ENCODE assay signal across 9 cellular contexts in genomic region chr4:19224820-19225219, GRCh38.
DNase-seq lines count a peak whose midpoint lies in the region; ATAC-seq and TF ChIP-seq lines count a peak whose summit lies in the region.
"Had no signal": no experiment of that assay in that cellular context is flagged by ENCODE, and none has a peak within 500 bp of the region (broad histone marks: within the 10 kb centered on the region; RNA-seq: fewer than 3 reads in every experiment).

No MANE protein-coding gene starts in this region.

- H3K4me3 Mint-ChIP-seq in activated naive CD4-positive, alpha-beta T cell treated with anti-CD3 and anti-CD28 coated beads for 36 hours: no peak overlapping the region

- H3K9me3 Mint-ChIP-seq in activated naive CD4-positive, alpha-beta T cell treated with anti-CD3 and anti-CD28 coated beads for 36 hours: no peaks in the 10 kb centered on the region

- DNase-seq in AG08395 (ENCODE audit: low spot score) (peak; percentile 13), HEK293T (ENCODE audit: extremely low spot score) (no peak), Peyer's patch (no peak), foreskin keratinocyte (peak in 1 of 2 donors; percentile 16), colonic mucosa (no peak), testis (no peak)
- no peak for DNase-seq in activated naive CD4-positive, alpha-beta T cell treated with anti-CD3 and anti-CD28 coated beads for 36 hours

- no peak overlapping the region for H3K9ac ChIP-seq in colonic mucosa (ENCODE audit: low read depth in 2 of 2, low read length in 2 of 2)

- H3K27ac Mint-ChIP-seq in activated naive CD4-positive, alpha-beta T cell treated with anti-CD3 and anti-CD28 coated beads for 36 hours: no peak overlapping the region

- CTCF ChIA-PET in HEK293T (lab: Yijun Ruan, JAX): interaction anchor here (0.7 kb wide), 1 partner anchor 349 kb away, joined by 3 read pairs; no protein-coding TSS in a partner anchor
- CTCF ChIA-PET in activated naive CD4-positive, alpha-beta T cell treated with anti-CD3 and anti-CD28 coated beads for 36 hours (lab: Charles Lee): interaction anchor here (0.7 kb wide), 1 partner anchor 279 kb away, joined by 3 read pairs; no protein-coding TSS in a partner anchor

- TF ChIP-seq POLR2A in Peyer's patch (IDR thresholded peaks at IDR 0.05) (no peak), testis (IDR thresholded peaks at IDR 0.05) (no peak)

- no peaks in the 10 kb centered on the region for H3K36me3 Mint-ChIP-seq in activated naive CD4-positive, alpha-beta T cell treated with anti-CD3 and anti-CD28 coated beads for 36 hours (ENCODE audit: low read depth)

- POLR2A ChIA-PET in HEK293T (lab: Yijun Ruan, JAX): no interaction called here

- TF ChIP-seq CTCF in Peyer's patch (IDR thresholded peaks at IDR 0.05) (peak in 4 of 6 experiments; percentile 6 to 36 (median 20)), foreskin keratinocyte (conservative IDR thresholded peaks at IDR 0.05) (peak; percentile 62), colonic mucosa (IDR thresholded peaks at IDR 0.05) (no peak), testis (IDR thresholded peaks at IDR 0.05) (peak in 1 of 3 experiments; percentile 40)

- peak; percentile 42 for ATAC-seq in foreskin keratinocyte
- no peak for ATAC-seq in GM18520 (IDR thresholded peaks at IDR 0.05; ENCODE audit: unreplicated experiment)

- H3K27me3 ChIP-seq in Peyer's patch (no peaks in the 10 kb centered on the region), foreskin keratinocyte (no peaks in the 10 kb centered on the region), colonic mucosa (no peaks in the 10 kb centered on the region), testis (no peaks in the 10 kb centered on the region)

- H3K27ac ChIP-seq in Peyer's patch: no peak overlapping the region
- H3K27ac ChIP-seq in foreskin keratinocyte: no peak overlapping the region
- H3K27ac ChIP-seq in colonic mucosa: no peak overlapping the region
- H3K27ac ChIP-seq in testis: no peak overlapping the region
- H3K27ac ChIP-seq: skin epidermis had no signal

- 20 to 21% methylated on average over 2 of the region's 2 CpGs for WGBS in testis, 2 donors

- no peaks in the 10 kb centered on the region for H3K4me1 ChIP-seq in Peyer's patch
- H3K4me1 ChIP-seq in foreskin keratinocyte: peaks cover 8% of the 10 kb centered on the region
- H3K4me1 ChIP-seq in colonic mucosa: no peaks in the 10 kb centered on the region
- no peaks in the 10 kb centered on the region for H3K4me1 ChIP-seq in testis

- no peaks in the 10 kb centered on the region for H3K36me3 ChIP-seq in Peyer's patch
- H3K36me3 ChIP-seq in colonic mucosa: no peaks in the 10 kb centered on the region
- no peaks in the 10 kb centered on the region for H3K36me3 ChIP-seq in testis (ENCODE audit: low read depth, missing control alignments)

- no peaks in the 10 kb centered on the region for H3K4me1 Mint-ChIP-seq in activated naive CD4-positive, alpha-beta T cell treated with anti-CD3 and anti-CD28 coated beads for 36 hours (ENCODE audit: low read depth)

- no peaks in the 10 kb centered on the region for H3K9me3 ChIP-seq in Peyer's patch
- no peaks in the 10 kb centered on the region for H3K9me3 ChIP-seq in colonic mucosa
- no peaks in the 10 kb centered on the region for H3K9me3 ChIP-seq in testis

- intact Hi-C loops in colonic mucosa (cut with DNase I) (loop anchor here (10.0 kb wide), 1 partner anchor 1030 kb away; the partner anchor contains the start of gene SLIT2), testis (cut with DNase I; ENCODE audit: low total_unique reads) (no loop called here)
- intact Hi-C loops in activated naive CD4-positive, alpha-beta T cell treated with anti-CD3 and anti-CD28 coated beads for 36 hours (cut with micrococcal nuclease): loop anchor here (1.0 to 5.0 kb wide), 4 partner anchors 538 to 1457 kb away; no protein-coding TSS in a partner anchor

- no peaks in the 10 kb centered on the region for H3K27me3 Mint-ChIP-seq in activated naive CD4-positive, alpha-beta T cell treated with anti-CD3 and anti-CD28 coated beads for 36 hours (ENCODE audit: low read depth)

- no peak overlapping the region for H3K4me3 ChIP-seq in Peyer's patch
- no peak overlapping the region for H3K4me3 ChIP-seq in colonic mucosa
- no peak overlapping the region for H3K4me3 ChIP-seq in testis
- H3K4me3 ChIP-seq: skin epidermis had no signal

TF ChIP-seq in HEK293T, 16 proteins besides CTCF, POLR2A, EP300 and RAD21:
- TF ChIP-seq SP1 (IDR thresholded peaks at IDR 0.05) (no peak), ZNF384 (IDR thresholded peaks at IDR 0.05) (peak; percentile 58; the same call in 1 of the 2 replicates)
